In genomic region chr10:55629792-55630490, GRCh38 we compare ENCODE assay signal across 8 cellular contexts.
A peak's percentile ranks its signal among the peaks of the same experiment; 100 is the strongest.
DNase-seq lines count a peak whose midpoint lies in the region; ATAC-seq and TF ChIP-seq lines count a peak whose summit lies in the region.

No MANE protein-coding gene starts in this region.

- H3K9ac ChIP-seq in neural progenitor cell = no peak overlapping the region

- peak overlapping the region; percentile 100 for H2AFZ ChIP-seq in neural progenitor cell (replicated peaks)

- TF ChIP-seq POLR2A in GM18505 (IDR thresholded peaks at IDR 0.05; ENCODE audit: borderline replicate concordance, extremely low read depth, insufficient read depth, insufficient read length) = no peak
- no peak for TF ChIP-seq POLR2A in esophagus muscularis mucosa (IDR thresholded peaks at IDR 0.05; ENCODE audit: low read depth)

- WGBS in esophagus muscularis mucosa = 6% methylated on average over 21 of the region's 21 CpGs

- TF ChIP-seq EP300 in esophagus muscularis mucosa (IDR thresholded peaks at IDR 0.05) = no peak

- H3K36me3 ChIP-seq in esophagus muscularis mucosa = no peaks in the 10 kb centered on the region
- H3K36me3 ChIP-seq in neural progenitor cell = no peaks in the 10 kb centered on the region

- H3K4me1 ChIP-seq in esophagus muscularis mucosa = peaks cover 0 to 29% (median 23%) of the 10 kb centered on the region in 4 donors
- peaks cover 13% of the 10 kb centered on the region for H3K4me1 ChIP-seq in neural progenitor cell

- ATAC-seq in GM18505 (IDR thresholded peaks at IDR 0.05; ENCODE audit: unreplicated experiment) (peak; percentile 44), GM18498 (IDR thresholded peaks at IDR 0.05; ENCODE audit: unreplicated experiment) (no peak)
- no peak for ATAC-seq in activated T-cell treated with anti-CD3 and anti-CD28 coated beads, Interleukin-2, amount 50 U/mL, for 4 hours

- peak overlapping the region; percentile 68 for H3K27ac Mint-ChIP-seq in neural progenitor cell

- no peak overlapping the region for H3K27ac ChIP-seq in esophagus muscularis mucosa (replicated peaks in 1 of 4)
- H3K27ac ChIP-seq in neural progenitor cell = no peak overlapping the region

- H4K20me1 ChIP-seq in neural progenitor cell (ENCODE audit: low read depth) = peaks cover 4% of the 10 kb centered on the region

- no peaks in the 10 kb centered on the region for H3K9me3 Mint-ChIP-seq in neural progenitor cell
- H3K9me3 Mint-ChIP-seq in activated T-cell treated with anti-CD3 and anti-CD28 coated beads, Interleukin-2, amount 50 U/mL, for 4 hours = no peaks in the 10 kb centered on the region

- H3K4me1 Mint-ChIP-seq in neural progenitor cell = peaks cover 14% of the 10 kb centered on the region
- peaks cover 2% of the 10 kb centered on the region for H3K4me1 Mint-ChIP-seq in activated T-cell treated with anti-CD3 and anti-CD28 coated beads, Interleukin-2, amount 50 U/mL, for 4 hours (ENCODE audit: low read depth)

- TF ChIP-seq CTCF in esophagus muscularis mucosa (IDR thresholded peaks at IDR 0.05) = peak in 2 of 3 experiments; percentile 12 to 34
- TF ChIP-seq CTCF in neural progenitor cell (IDR thresholded peaks at IDR 0.05) = peak; percentile 82

- H3K4me3 ChIP-seq in esophagus muscularis mucosa (peak overlapping the region; percentile 44 to 63 (median 53)), neural progenitor cell (peak overlapping the region; percentile 81)

- intact Hi-C loops in esophagus muscularis mucosa (cut with DNase I) = no loop called here

- H3K9me3 ChIP-seq in esophagus muscularis mucosa = no peaks in the 10 kb centered on the region
- H3K9me3 ChIP-seq in neural progenitor cell (ENCODE audit: low read depth) = no peaks in the 10 kb centered on the region

- peaks cover 0 to 5% (median 2%) of the 10 kb centered on the region in 4 donors for H3K27me3 ChIP-seq in esophagus muscularis mucosa
- peaks cover 15% of the 10 kb centered on the region for H3K27me3 ChIP-seq in neural progenitor cell

- peak overlapping the region; percentile 99 for H3K4me2 ChIP-seq in neural progenitor cell

- peaks cover 21% of the 10 kb centered on the region for H3F3A ChIP-seq in neural progenitor cell (ENCODE audit: low read depth)

- H3K4me3 Mint-ChIP-seq in neural progenitor cell = peak overlapping the region; percentile 94
- no peak overlapping the region for H3K4me3 Mint-ChIP-seq in activated T-cell treated with anti-CD3 and anti-CD28 coated beads, Interleukin-2, amount 50 U/mL, for 4 hours

- peaks cover 19% of the 10 kb centered on the region for H3K27me3 Mint-ChIP-seq in neural progenitor cell (ENCODE audit: insufficient read depth, low read depth)
- peaks cover 29% of the 10 kb centered on the region for H3K27me3 Mint-ChIP-seq in activated T-cell treated with anti-CD3 and anti-CD28 coated beads, Interleukin-2, amount 50 U/mL, for 4 hours (ENCODE audit: low read depth)

- DNase-seq in NCI-H2227 treated with DMSO at 0.1 percent for 48 hours (lab: John Stamatoyannopoulos, UW) = peak; percentile 43
- DNase-seq in esophagus muscularis mucosa (ENCODE audit: extremely low spot score) = no peak
- DNase-seq in neural progenitor cell (ENCODE audit: low spot score) = peak; percentile 75
- DNase-seq in activated T-cell treated with anti-CD3 and anti-CD28 coated beads, Interleukin-2, amount 50 U/mL, for 4 hours = no peak
- DNase-seq in NCI-H1105 treated with DMSO at 0.1 percent for 48 hours (lab: John Stamatoyannopoulos, UW) = no peak
- no peak for DNase-seq in NCI-H187 treated with DMSO at 0.1 percent for 48 hours (lab: John Stamatoyannopoulos, UW)

- H3K79me2 ChIP-seq in neural progenitor cell (ENCODE audit: low read depth) = no peaks in the 10 kb centered on the region

- H3K36me3 Mint-ChIP-seq in neural progenitor cell = no peaks in the 10 kb centered on the region
- H3K36me3 Mint-ChIP-seq in activated T-cell treated with anti-CD3 and anti-CD28 coated beads, Interleukin-2, amount 50 U/mL, for 4 hours (ENCODE audit: insufficient read depth) = no peaks in the 10 kb centered on the region

Comparison
In these comparisons a context has a peak if more than half of its experiments do, and no peak if none do; other contexts are left out.
1. DNase-seq: peak in NCI-H2227 treated with DMSO at 0.1 percent for 48 hours (single experiment) and neural progenitor cell (single experiment); none in esophagus muscularis mucosa (single experiment), activated T-cell treated with anti-CD3 and anti-CD28 coated beads, Interleukin-2, amount 50 U/mL, for 4 hours (single experiment), NCI-H1105 treated with DMSO at 0.1 percent for 48 hours (single experiment) and NCI-H187 treated with DMSO at 0.1 percent for 48 hours (single experiment).